8 cellular contexts compared by ENCODE assay signal in genomic region chr17:59154335-59154720, GRCh38. TPM values are rescaled to one million over a fixed set of nuclear protein-coding genes. Genes with fewer than 3 reads are reported as not detected.
DNase-seq lines count a peak whose midpoint lies in the region; FAIRE-seq and TF ChIP-seq lines count a peak whose summit lies in the region.

No MANE protein-coding gene starts in this region.

- FAIRE-seq in HTR-8/SVneo (lab: Jason Lieb, UNC) = peak; percentile 71
- no peak for FAIRE-seq in H54 (lab: Jason Lieb, UNC)

- H3K4me3 Mint-ChIP-seq in T-helper 2 cell treated with Interferon-gamma antibody and Interleukin-4, amounts not matched to agents 5 μg/mL and 100 μg/mL, for 36 hours = no peak overlapping the region

- H3K4me1 ChIP-seq in endocrine pancreas (ENCODE audit: control insufficient read depth, insufficient read depth, low read length) = peaks cover 21% of the 10 kb centered on the region
- H3K4me1 ChIP-seq in mucosa of stomach (ENCODE audit: control insufficient read depth, insufficient read depth, low read length) = peaks cover 11% of the 10 kb centered on the region
- peaks cover 5% of the 10 kb centered on the region for H3K4me1 ChIP-seq in testis

- H3K27me3 Mint-ChIP-seq in T-helper 2 cell treated with Interferon-gamma antibody and Interleukin-4, amounts not matched to agents 5 μg/mL and 100 μg/mL, for 36 hours (ENCODE audit: low read depth) = no peaks in the 10 kb centered on the region

- peaks cover 50% of the 10 kb centered on the region for H3K4me1 Mint-ChIP-seq in T-helper 2 cell treated with Interferon-gamma antibody and Interleukin-4, amounts not matched to agents 5 μg/mL and 100 μg/mL, for 36 hours (ENCODE audit: low read depth)

- no peaks in the 10 kb centered on the region for H3K9me3 Mint-ChIP-seq in T-helper 2 cell treated with Interferon-gamma antibody and Interleukin-4, amounts not matched to agents 5 μg/mL and 100 μg/mL, for 36 hours

- WGBS in testis, 2 donors = 0 to 1% methylated on average over 24 of the region's 24 CpGs

- H3K27ac Mint-ChIP-seq in T-helper 2 cell treated with Interferon-gamma antibody and Interleukin-4, amounts not matched to agents 5 μg/mL and 100 μg/mL, for 36 hours = no peak overlapping the region

- no peak for TF ChIP-seq CTCF in testis (IDR thresholded peaks at IDR 0.05)

- H3K9ac ChIP-seq in endocrine pancreas (ENCODE audit: control insufficient read depth, insufficient read depth, low read length) (peak overlapping the region; percentile 98), mucosa of stomach (ENCODE audit: low read length) (peak overlapping the region; percentile 65)

- DNase-seq in D341Med (ENCODE audit: low spot score) (peak; percentile 60), HTR-8/SVneo (ENCODE audit: insufficient read length, low spot score) (peak; percentile 42), testis (peak; percentile 57), H54 (ENCODE audit: insufficient read length, low spot score) (no peak), MV-4-11 (lab: John Stamatoyannopoulos, UW) (no peak)
- peak; percentile 52 for DNase-seq in T-helper 2 cell treated with Interferon-gamma antibody and Interleukin-4, amounts not matched to agents 5 μg/mL and 100 μg/mL, for 36 hours (ENCODE audit: low spot score)

- peak overlapping the region; percentile 73 for H3K4me3 ChIP-seq in endocrine pancreas (ENCODE audit: control insufficient read depth, insufficient read depth, low read length)
- H3K4me3 ChIP-seq in mucosa of stomach (ENCODE audit: low read length) = peak overlapping the region; percentile 53
- H3K4me3 ChIP-seq in testis = peak overlapping the region; percentile 67 to 69

- TF ChIP-seq POLR2A in testis (IDR thresholded peaks at IDR 0.05) (no peak), H54 (IDR thresholded peaks at IDR 0.05; ENCODE audit: low read depth, low read length) (no peak; the same call in 1 of the 2 replicates)

- peaks cover 32% of the 10 kb centered on the region for H3K36me3 Mint-ChIP-seq in T-helper 2 cell treated with Interferon-gamma antibody and Interleukin-4, amounts not matched to agents 5 μg/mL and 100 μg/mL, for 36 hours (ENCODE audit: low read depth)

- intact Hi-C loops in testis (cut with DNase I; ENCODE audit: low total_unique reads) = no loop called here

- H3K9me3 ChIP-seq in endocrine pancreas (ENCODE audit: control insufficient read depth, low read length) (no peaks in the 10 kb centered on the region), mucosa of stomach (ENCODE audit: control insufficient read depth, low read length) (no peaks in the 10 kb centered on the region), testis (no peaks in the 10 kb centered on the region)

- no peaks in the 10 kb centered on the region for H3K27me3 ChIP-seq in endocrine pancreas (ENCODE audit: control insufficient read depth, insufficient read depth, low read length)
- no peaks in the 10 kb centered on the region for H3K27me3 ChIP-seq in mucosa of stomach (ENCODE audit: control insufficient read depth, insufficient read depth, low read length)
- no peaks in the 10 kb centered on the region for H3K27me3 ChIP-seq in testis

- H3K27ac ChIP-seq in testis = peak overlapping the region; percentile 79 to 84

- no peaks in the 10 kb centered on the region for H3K36me3 ChIP-seq in endocrine pancreas (ENCODE audit: control insufficient read depth, insufficient read depth, low read length)
- H3K36me3 ChIP-seq in mucosa of stomach (ENCODE audit: control insufficient read depth, insufficient read depth, low read length) = no peaks in the 10 kb centered on the region
- H3K36me3 ChIP-seq in testis (ENCODE audit: low read depth, missing control alignments) = no peaks in the 10 kb centered on the region

RNA-seq across cellular contexts. Expression of gene SKA2, which starts 0.7 kb away (rescaled TPM):
- total RNA-seq in testis = 10 to 100 TPM; 46.6 to 51.2 TPM
- 28.2 TPM for polyA plus RNA-seq in testis (ENCODE audit: insufficient read depth, low read depth, low replicate concordance)

RNA-seq across cellular contexts. Expression of gene PRR11, which starts 1.2 kb away (rescaled TPM):
- total RNA-seq in testis = 1 to 10 TPM; 5.3 to 6.9 TPM
- 3.9 TPM for polyA plus RNA-seq in testis (ENCODE audit: insufficient read depth, low read depth, low replicate concordance)

RNA-seq across cellular contexts. Expression of gene TRIM37, which starts 47.6 kb away (rescaled TPM):
- total RNA-seq in testis = 100 to 1,000 TPM in 1 of 2 donors, 10 to 100 TPM in 1; 98.5 to 119 TPM
- polyA plus RNA-seq in testis (ENCODE audit: insufficient read depth, low read depth, low replicate concordance) = 149 TPM

RNA-seq across cellular contexts. Expression of gene SMG8, which starts 55.5 kb away (rescaled TPM):
- total RNA-seq in testis = 10 to 100 TPM; 12.4 to 17.2 TPM
- 18.0 TPM for polyA plus RNA-seq in testis (ENCODE audit: insufficient read depth, low read depth, low replicate concordance)

Comparison
In these comparisons a context has a peak if more than half of its experiments do, and no peak if none do; other contexts are left out.
1. DNase-seq: peak in D341Med (single experiment), HTR-8/SVneo (single experiment), T-helper 2 cell treated with Interferon-gamma antibody and Interleukin-4, amounts not matched to agents 5 μg/mL and 100 μg/mL, for 36 hours (single experiment) and testis (single experiment); none in H54 (single experiment) and MV-4-11 (single experiment).
2. Peak in every context shown above with its lines, with median percentiles within 50 percentile points of each other: H3K4me3 ChIP-seq.